Comparison of ENCODE assay signal across 13 cellular contexts in the genomic region with DNA sequence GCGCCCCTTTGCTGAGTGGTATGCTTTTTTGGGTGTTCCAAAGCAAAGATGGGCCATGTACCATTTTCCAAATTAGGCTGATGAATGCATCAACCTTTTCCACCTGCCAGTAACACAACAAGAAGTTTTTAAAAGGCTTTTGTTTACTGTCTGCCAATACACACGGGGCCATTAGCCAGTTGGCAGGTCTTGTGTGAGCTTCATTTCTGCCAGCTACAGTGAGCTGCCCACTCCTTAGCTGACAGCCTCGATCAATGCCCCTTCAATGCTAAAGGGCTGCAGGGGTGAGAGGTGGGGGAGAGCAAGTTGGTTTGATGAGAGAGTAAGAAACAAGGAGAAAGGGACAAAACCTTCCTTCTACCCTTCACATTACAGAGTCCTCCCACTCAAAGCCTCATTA.
"Had no signal": no experiment of that assay in that cellular context is flagged by ENCODE, and none has a peak within 500 bp of the region (broad histone marks: within the 10 kb centered on the region; RNA-seq: fewer than 3 reads in every experiment).

No MANE protein-coding gene starts in this region.

- H3K36me3 ChIP-seq: tibial nerve had no signal

- H3K4me3 ChIP-seq: tibial nerve had no signal

- H3K27ac ChIP-seq: epithelial cell of prostate, tibial nerve had no signal

- H3K27me3 ChIP-seq: tibial nerve had no signal

- DNase-seq: activated CD4-positive, alpha-beta T cell treated with anti-CD3 and anti-CD28 coated beads, Interleukin-2, amount 50 U/mL, for 1 hour; activated CD8-positive, alpha-beta memory T cell treated with anti-CD3 and anti-CD28 coated beads for 24 hours; activated naive CD4-positive, alpha-beta T cell treated with anti-CD3 and anti-CD28 coated beads for 36 hours; activated naive CD8-positive, alpha-beta T cell treated with anti-CD3 and anti-CD28 coated beads, Interleukin-2, amount 50 U/mL, for 24 hours; dermis blood vessel endothelial cell; foreskin melanocyte; kidney glomerular epithelial cell; nephron progenitor cell; occipital lobe; stimulated activated CD4-positive, alpha-beta T cell treated with anti-CD3 and anti-CD28 coated beads, Interleukin-4, amount 100 ng/mL, for 1 hour; stimulated activated naive CD4-positive, alpha-beta T cell had no signal

- H3K4me1 ChIP-seq: tibial nerve had no signal
